ENCODE assay signal across 1 cellular context in genomic region chr6:2514965-2515543, GRCh38.
TF ChIP-seq lines count a peak whose summit lies in the region.

No MANE protein-coding gene starts in this region.

TF ChIP-seq in HepG2, 621 proteins besides CTCF, POLR2A, EP300 and RAD21 (continued from another document and continues in another):
- TF ChIP-seq GMEB2 (CRISPR knock-in tag; IDR thresholded peaks at IDR 0.05; ENCODE audit: low read depth) (no peak), SKIL (CRISPR knock-in tag; IDR thresholded peaks at IDR 0.05; ENCODE audit: borderline replicate concordance) (peak; percentile 83; the same call in 1 of the 2 replicates), ZNF614 (CRISPR knock-in tag; IDR thresholded peaks at IDR 0.05; ENCODE audit: borderline replicate concordance) (peak; percentile 89), ESRRA (CRISPR knock-in tag; IDR thresholded peaks at IDR 0.05; ENCODE audit: low read depth) (peak; percentile 83; the same call in 1 of the 2 replicates), ZNF615 (CRISPR knock-in tag; IDR thresholded peaks at IDR 0.05; ENCODE audit: borderline replicate concordance) (0 out of 2 replicates have a peak, but pooled peaks have one; percentile 79), GMEB1 (CRISPR knock-in tag; IDR thresholded peaks at IDR 0.05; ENCODE audit: borderline replicate concordance) (no peak; the same call in 1 of the 2 replicates), ZBTB46 (CRISPR knock-in tag; IDR thresholded peaks at IDR 0.05; ENCODE audit: borderline replicate concordance) (no peak), NKX3-1 (CRISPR knock-in tag; IDR thresholded peaks at IDR 0.05) (no peak; the same call in 1 of the 2 replicates), SNAI1 (CRISPR knock-in tag; IDR thresholded peaks at IDR 0.05; ENCODE audit: borderline replicate concordance) (peak; percentile 71; the same call in 1 of the 2 replicates), GATA4 (IDR thresholded peaks at IDR 0.05; ENCODE audit: borderline replicate concordance, low read depth) (peak; percentile 57; the same call in 1 of the 2 replicates), ZFP37 (CRISPR knock-in tag; IDR thresholded peaks at IDR 0.05; ENCODE audit: borderline replicate concordance) (no peak), FOXP4 (CRISPR knock-in tag; IDR thresholded peaks at IDR 0.05) (peak; percentile 89), SRF (IDR thresholded peaks at IDR 0.05; ENCODE audit: low read depth, low read length) (no peak), ZNF232 (CRISPR knock-in tag; IDR thresholded peaks at IDR 0.05; ENCODE audit: borderline replicate concordance) (peak; percentile 95), POGZ (CRISPR knock-in tag; IDR thresholded peaks at IDR 0.05) (peak; percentile 87), ZBTB42 (CRISPR knock-in tag; IDR thresholded peaks at IDR 0.05) (no peak), SMARCC2 (IDR thresholded peaks at IDR 0.05) (no peak), ZBTB7B (CRISPR knock-in tag; IDR thresholded peaks at IDR 0.05) (peak; percentile 91), SKI (IDR thresholded peaks at IDR 0.05; ENCODE audit: partially characterized antibody) (peak; percentile 95), NAIF1 (CRISPR knock-in tag; IDR thresholded peaks at IDR 0.05; ENCODE audit: borderline replicate concordance) (no peak), ZBTB21 (CRISPR knock-in tag; IDR thresholded peaks at IDR 0.05) (no peak), ZBTB3 (CRISPR knock-in tag; IDR thresholded peaks at IDR 0.05; ENCODE audit: borderline replicate concordance, low read depth) (no peak), NR2F6 (IDR thresholded peaks at IDR 0.05) (peak; percentile 28; the same call in 1 of the 2 replicates), NR2F6 (CRISPR knock-in tag; IDR thresholded peaks at IDR 0.05) (peak; percentile 77), CHCHD3 (CRISPR knock-in tag; IDR thresholded peaks at IDR 0.05) (no peak), ZNF230 (CRISPR knock-in tag; IDR thresholded peaks at IDR 0.05) (no peak; the same call in 1 of the 2 replicates), EHMT2 (IDR thresholded peaks at IDR 0.05; ENCODE audit: borderline replicate concordance, low read depth, low read length) (peak; percentile 85; the same call in 1 of the 2 replicates), RFXAP (CRISPR knock-in tag; IDR thresholded peaks at IDR 0.05; ENCODE audit: borderline replicate concordance) (peak; percentile 90; the same call in 1 of the 2 replicates), HNRNPUL1 (IDR thresholded peaks at IDR 0.05; ENCODE audit: low read depth, low read length) (no peak), PHF21A (CRISPR knock-in tag; IDR thresholded peaks at IDR 0.05) (peak; percentile 95), ZNF800 (CRISPR knock-in tag; IDR thresholded peaks at IDR 0.05) (peak; percentile 85), ZNF556 (CRISPR knock-in tag; IDR thresholded peaks at IDR 0.05; ENCODE audit: borderline replicate concordance) (peak; percentile 65; the same call in 1 of the 2 replicates), DBP (CRISPR knock-in tag; IDR thresholded peaks at IDR 0.05; ENCODE audit: not compliant biosample characterization) (no peak), HOXA9 (CRISPR knock-in tag; IDR thresholded peaks at IDR 0.05; ENCODE audit: borderline replicate concordance) (no peak), ZNF788 (CRISPR knock-in tag; IDR thresholded peaks at IDR 0.05; ENCODE audit: borderline replicate concordance) (peak; percentile 92; the same call in 1 of the 2 replicates), ZNF513 (CRISPR knock-in tag; conservative IDR thresholded peaks at IDR 0.05) (no peak), ZNF160 (CRISPR knock-in tag; IDR thresholded peaks at IDR 0.05) (peak; percentile 86), ZNF281 (CRISPR knock-in tag; IDR thresholded peaks at IDR 0.05; ENCODE audit: borderline replicate concordance) (peak; percentile 83; the same call in 1 of the 2 replicates), ZC3H4 (CRISPR knock-in tag; IDR thresholded peaks at IDR 0.05; ENCODE audit: borderline replicate concordance) (no peak), ZBTB33 (CRISPR knock-in tag; IDR thresholded peaks at IDR 0.05) (peak; percentile 60; the same call in 1 of the 2 replicates), SAP130 (CRISPR knock-in tag; IDR thresholded peaks at IDR 0.05; ENCODE audit: low read depth) (peak; percentile 89)
